In genomic region chr13:113161433-113161832, GRCh38 we compare ENCODE assay signal across 23 cellular contexts. TPM values are rescaled to one million over a fixed set of nuclear protein-coding genes. Genes with fewer than 3 reads are reported as not detected.
DNase-seq lines count a peak whose midpoint lies in the region; ATAC-seq and TF ChIP-seq lines count a peak whose summit lies in the region.
"Had no signal": no experiment of that assay in that cellular context is flagged by ENCODE, and none has a peak within 500 bp of the region (broad histone marks: within the 10 kb centered on the region; RNA-seq: fewer than 3 reads in every experiment).

No MANE protein-coding gene starts in this region.

- no peak overlapping the region for H2BK15ac ChIP-seq in mesendoderm (replicated peaks; ENCODE audit: low read depth)

- CTCF ChIA-PET in CD8-positive, alpha-beta memory T cell (lab: Charles Lee) = interaction anchor here (1.1 kb wide), 1 partner anchor 14 kb away, joined by 4 read pairs; no protein-coding TSS in a partner anchor
- CTCF ChIA-PET in activated CD8-positive, alpha-beta T cell treated with anti-CD3 and anti-CD28 coated beads for 36 hours (lab: Charles Lee) = no interaction called here

- intact Hi-C loops in activated CD8-positive, alpha-beta T cell treated with anti-CD3 and anti-CD28 coated beads for 36 hours (cut with micrococcal nuclease) = no loop called here

- H3K79me2 ChIP-seq in mesendoderm (ENCODE audit: control insufficient read depth, insufficient read depth, low read length) = no peaks in the 10 kb centered on the region

- H3K27me3 Mint-ChIP-seq in CD8-positive, alpha-beta memory T cell = no peaks in the 10 kb centered on the region
- no peaks in the 10 kb centered on the region for H3K27me3 Mint-ChIP-seq in activated CD8-positive, alpha-beta T cell treated with anti-CD3 and anti-CD28 coated beads for 36 hours

- H3K4me3 Mint-ChIP-seq in CD8-positive, alpha-beta memory T cell = peak overlapping the region in 5 of 7 donors; percentile 39 to 59 (median 42)
- H3K4me3 Mint-ChIP-seq in activated CD8-positive, alpha-beta T cell treated with anti-CD3 and anti-CD28 coated beads for 36 hours = peak overlapping the region; percentile 34
- H3K4me3 Mint-ChIP-seq: dendritic cell treated with granulocyte-macrophage colony-stimulating factor and Interleukin-4, amounts not matched to agents 40 ng/mL and 50 ng/mL, for 4 days had no signal

- H3K36me3 Mint-ChIP-seq in CD8-positive, alpha-beta memory T cell = no peaks in the 10 kb centered on the region
- H3K36me3 Mint-ChIP-seq in activated CD8-positive, alpha-beta T cell treated with anti-CD3 and anti-CD28 coated beads for 36 hours (ENCODE audit: low read depth) = no peaks in the 10 kb centered on the region

- no peak overlapping the region for H3K4me2 ChIP-seq in mesendoderm (ENCODE audit: low read length)

- H3K18ac ChIP-seq in mesendoderm (ENCODE audit: low read length) = peak overlapping the region; percentile 28

- no peak overlapping the region for H2AK5ac ChIP-seq in mesendoderm (ENCODE audit: low read length)

- H2BK120ac ChIP-seq in mesendoderm (ENCODE audit: low read depth, low read length) = no peak overlapping the region

- H3K56ac ChIP-seq in mesendoderm (ENCODE audit: low read length) = peak overlapping the region; percentile 56

- TF ChIP-seq CTCF in activated CD8-positive, alpha-beta T cell treated with anti-CD3 and anti-CD28 coated beads for 36 hours (IDR thresholded peaks at IDR 0.05) = no peak

- POLR2A ChIA-PET in CD8-positive, alpha-beta memory T cell (lab: Charles Lee) = interaction anchor here (0.7 kb wide), 1 partner anchor 49 kb away, joined by 3 read pairs; no protein-coding TSS in a partner anchor
- POLR2A ChIA-PET in activated CD8-positive, alpha-beta T cell treated with anti-CD3 and anti-CD28 coated beads for 36 hours (lab: Charles Lee) = interaction anchor here (0.6 to 1.2 kb wide), 2 partner anchors 47 to 138 kb away, joined by 3 to 4 read pairs; partner anchors contain the start of gene PCID2

- H2BK5ac ChIP-seq in mesendoderm (ENCODE audit: low read length) = no peak overlapping the region

- H3K27ac Mint-ChIP-seq in CD8-positive, alpha-beta memory T cell = peak overlapping the region in 5 of 8 donors; percentile 13 to 89 (median 75)
- peak overlapping the region; percentile 75 for H3K27ac Mint-ChIP-seq in activated CD8-positive, alpha-beta T cell treated with anti-CD3 and anti-CD28 coated beads for 36 hours
- H3K27ac Mint-ChIP-seq: dendritic cell treated with granulocyte-macrophage colony-stimulating factor and Interleukin-4, amounts not matched to agents 40 ng/mL and 50 ng/mL, for 4 days had no signal

- no peak overlapping the region for H3K4me3 ChIP-seq in CD8-positive, alpha-beta memory T cell (ENCODE audit: low read length)
- no peak overlapping the region for H3K4me3 ChIP-seq in mesendoderm (ENCODE audit: low read length)
- H3K4me3 ChIP-seq: gastrocnemius medialis, tibial artery had no signal

- no peaks in the 10 kb centered on the region for H3K79me1 ChIP-seq in mesendoderm (ENCODE audit: low read length)

- H3K4me1 Mint-ChIP-seq in CD8-positive, alpha-beta memory T cell = peaks cover 22 to 59% (median 49%) of the 10 kb centered on the region in 3 donors
- H3K4me1 Mint-ChIP-seq in activated CD8-positive, alpha-beta T cell treated with anti-CD3 and anti-CD28 coated beads for 36 hours (ENCODE audit: low read depth) = peaks cover 27% of the 10 kb centered on the region

- no peak overlapping the region for H4K8ac ChIP-seq in mesendoderm (ENCODE audit: low read depth, low read length)

- H3K23ac ChIP-seq in mesendoderm (ENCODE audit: low read length) = no peak overlapping the region

- WGBS in mesendoderm (ENCODE audit: extremely low coverage, insufficient coverage, low lambda C conversion rate) = no CpG with 5 or more reads among the region's 16 CpGs

- peak; percentile 21 for ATAC-seq in activated CD8-positive, alpha-beta T cell treated with anti-CD3 and anti-CD28 coated beads for 36 hours
- ATAC-seq in HG02759 (IDR thresholded peaks at IDR 0.05; ENCODE audit: unreplicated experiment) (no peak), GM19395 (IDR thresholded peaks at IDR 0.05; ENCODE audit: unreplicated experiment) (no peak)
- ATAC-seq: gastrocnemius medialis had no signal

- H3K36me3 ChIP-seq in CD8-positive, alpha-beta memory T cell (ENCODE audit: insufficient read depth, low read length) = no peaks in the 10 kb centered on the region
- H3K36me3 ChIP-seq in mesendoderm (ENCODE audit: control insufficient read depth, insufficient read depth, low read length) = no peaks in the 10 kb centered on the region
- H3K36me3 ChIP-seq: BE2C, brain microvascular endothelial cell, gastrocnemius medialis, tibial artery had no signal

- H3K4ac ChIP-seq in mesendoderm (ENCODE audit: low read depth, low read length) = no peak overlapping the region

- H3K9me3 ChIP-seq in CD8-positive, alpha-beta memory T cell (ENCODE audit: low read length) = no peaks in the 10 kb centered on the region
- H3K9me3 ChIP-seq: BE2C, gastrocnemius medialis, tibial artery had no signal

- H3K27me3 ChIP-seq in CD8-positive, alpha-beta memory T cell (ENCODE audit: insufficient read depth, low read length, poor library complexity, severe bottlenecking) = no peaks in the 10 kb centered on the region
- H3K27me3 ChIP-seq in mesendoderm (ENCODE audit: insufficient read depth, low read length, poor library complexity) = no peaks in the 10 kb centered on the region
- H3K27me3 ChIP-seq: BE2C, brain microvascular endothelial cell had no signal

- H3K4me1 ChIP-seq in CD8-positive, alpha-beta memory T cell (ENCODE audit: insufficient read depth, low read length) = peaks cover 13% of the 10 kb centered on the region
- H3K4me1 ChIP-seq in mesendoderm (ENCODE audit: control insufficient read depth, low read depth, low read length) = peaks cover 4% of the 10 kb centered on the region
- H3K4me1 ChIP-seq: gastrocnemius medialis, tibial artery had no signal

- H3K9me3 Mint-ChIP-seq in CD8-positive, alpha-beta memory T cell = no peaks in the 10 kb centered on the region
- no peaks in the 10 kb centered on the region for H3K9me3 Mint-ChIP-seq in activated CD8-positive, alpha-beta T cell treated with anti-CD3 and anti-CD28 coated beads for 36 hours
- H3K9me3 Mint-ChIP-seq: dendritic cell treated with granulocyte-macrophage colony-stimulating factor and Interleukin-4, amounts not matched to agents 40 ng/mL and 50 ng/mL, for 4 days had no signal

- DNase-seq in NCI-H146 (lab: John Stamatoyannopoulos, UW) (peak; percentile 40), NCI-H146 treated with DMSO at 0.1 percent for 48 hours (lab: John Stamatoyannopoulos, UW; ENCODE audit: unreplicated experiment) (no peak), mesendoderm (no peak), NCI-H187 treated with DMSO at 0.1 percent for 48 hours (lab: John Stamatoyannopoulos, UW) (no peak)
- peak in 1 of 5 donors; percentile 6 for DNase-seq in CD8-positive, alpha-beta memory T cell
- peak; percentile 34 for DNase-seq in activated CD8-positive, alpha-beta T cell treated with anti-CD3 and anti-CD28 coated beads for 36 hours
- DNase-seq: 8988T; BE2C; brain microvascular endothelial cell; DMS153; gastrocnemius medialis; NCI-H187; stimulated activated CD4-positive, alpha-beta T cell treated with anti-CD3 and anti-CD28 coated beads, Interleukin-12 subunit alpha, Interleukin-12 subunit beta, amount 100 ng/mL, for 4 hours; tibial artery had no signal

- H3K27ac ChIP-seq in CD8-positive, alpha-beta memory T cell (ENCODE audit: low read depth, low read length) = no peak overlapping the region
- H3K27ac ChIP-seq in mesendoderm (ENCODE audit: low read depth, low read length) = no peak overlapping the region
- H3K27ac ChIP-seq: brain microvascular endothelial cell, epithelial cell of prostate, gastrocnemius medialis, RWPE1, tibial artery had no signal

- H4K5ac ChIP-seq in mesendoderm (ENCODE audit: low read length) = no peak overlapping the region

- H3K9ac ChIP-seq in mesendoderm (ENCODE audit: low read length) = no peak overlapping the region

RNA-seq across cellular contexts. Expression of gene PROZ, which starts 3.0 kb away (rescaled TPM):
- not detected for total RNA-seq in CD8-positive, alpha-beta memory T cell
- polyA plus RNA-seq in CD8-positive, alpha-beta memory T cell = not detected
- total RNA-seq in activated CD8-positive, alpha-beta T cell treated with anti-CD3 and anti-CD28 coated beads for 36 hours = not detected
- polyA plus RNA-seq in mesendoderm (2013, experiment 1 of 2) = not detected
- polyA plus RNA-seq in mesendoderm (2013, experiment 2 of 2) = not detected
- total RNA-seq: gastrocnemius medialis, M059J, mesenteric fat pad, NCI-H460, renal cortical epithelial cell had no signal

RNA-seq across cellular contexts. Expression of gene F10, which starts 38.8 kb away (rescaled TPM):
- total RNA-seq in CD8-positive, alpha-beta memory T cell = not detected
- not detected for polyA plus RNA-seq in CD8-positive, alpha-beta memory T cell
- total RNA-seq in activated CD8-positive, alpha-beta T cell treated with anti-CD3 and anti-CD28 coated beads for 36 hours = not detected
- polyA plus RNA-seq in mesendoderm (2013, experiment 1 of 2) = 0.62 TPM
- polyA plus RNA-seq in mesendoderm (2013, experiment 2 of 2) = 0.45 TPM

RNA-seq across cellular contexts. Expression of gene PCID2, which starts 47.0 kb away (rescaled TPM):
- 10 to 100 TPM; 60.1 to 62.3 TPM for total RNA-seq in CD8-positive, alpha-beta memory T cell
- polyA plus RNA-seq in CD8-positive, alpha-beta memory T cell = 90.4 TPM
- total RNA-seq in activated CD8-positive, alpha-beta T cell treated with anti-CD3 and anti-CD28 coated beads for 36 hours = 10 to 100 TPM; 75.8 to 79.0 TPM
- polyA plus RNA-seq in mesendoderm (2013, experiment 1 of 2) = 54.1 TPM
- polyA plus RNA-seq in mesendoderm (2013, experiment 2 of 2) = 53.2 TPM

RNA-seq across cellular contexts. Expression of gene CUL4A, which starts 48.0 kb away (rescaled TPM):
- total RNA-seq in CD8-positive, alpha-beta memory T cell = 10 to 100 TPM; 82.5 to 87.3 TPM
- polyA plus RNA-seq in CD8-positive, alpha-beta memory T cell = 67.4 TPM
- total RNA-seq in activated CD8-positive, alpha-beta T cell treated with anti-CD3 and anti-CD28 coated beads for 36 hours = 10 to 100 TPM; 81.5 to 81.7 TPM
- polyA plus RNA-seq in mesendoderm (2013, experiment 1 of 2) = 72.3 TPM
- polyA plus RNA-seq in mesendoderm (2013, experiment 2 of 2) = 73.1 TPM

RNA-seq across cellular contexts. Expression of gene F7, which starts 55.8 kb away (rescaled TPM):
- total RNA-seq in CD8-positive, alpha-beta memory T cell = under 1 TPM; 0.22 to 0.29 TPM
- 0.14 TPM for polyA plus RNA-seq in CD8-positive, alpha-beta memory T cell
- total RNA-seq in activated CD8-positive, alpha-beta T cell treated with anti-CD3 and anti-CD28 coated beads for 36 hours = under 1 TPM; 0.20 to 0.45 TPM
- polyA plus RNA-seq in mesendoderm (2013, experiment 1 of 2) = 0.20 TPM
- polyA plus RNA-seq in mesendoderm (2013, experiment 2 of 2) = 0.18 TPM
- total RNA-seq: M059J had no signal

Comparison
In these comparisons a context has a peak if more than half of its experiments do, and no peak if none do; other contexts are left out.
1. DNase-seq: peak in NCI-H146 (single experiment) and activated CD8-positive, alpha-beta T cell treated with anti-CD3 and anti-CD28 coated beads for 36 hours (single experiment); none in NCI-H146 treated with DMSO at 0.1 percent for 48 hours (single experiment), mesendoderm (single experiment) and NCI-H187 treated with DMSO at 0.1 percent for 48 hours (single experiment).